Comparison of ENCODE assay signal across 2 cellular contexts in the genomic region with DNA sequence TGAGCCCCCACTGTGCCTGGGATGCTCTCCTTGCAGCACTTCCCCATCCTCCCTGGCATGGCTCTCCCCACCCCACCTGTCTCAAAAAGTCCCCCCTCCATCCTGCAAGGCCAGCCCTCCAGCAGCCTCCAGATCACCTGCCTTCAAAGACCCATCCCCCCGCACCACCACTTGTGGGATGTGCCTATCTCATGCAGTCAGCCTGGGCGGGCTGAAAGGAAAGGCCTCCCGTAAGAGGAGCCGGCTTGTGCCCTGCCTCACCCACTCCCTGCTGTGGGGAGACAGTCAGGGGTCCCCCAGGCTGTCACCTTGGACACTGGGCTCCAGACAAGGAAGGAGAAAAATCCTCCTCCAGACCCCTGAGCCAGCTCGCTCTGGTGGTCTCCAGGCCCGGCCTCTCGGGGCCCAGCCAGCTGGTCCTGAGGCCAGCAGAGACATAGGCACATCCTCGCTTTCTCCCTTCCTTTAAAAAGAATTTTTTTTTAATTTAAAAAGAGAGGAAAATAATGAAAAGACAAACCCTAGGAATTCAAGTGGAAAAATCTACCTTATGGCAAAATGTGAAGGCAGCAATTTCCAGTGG.
TF ChIP-seq lines count a peak whose summit lies in the region.

No MANE protein-coding gene starts in this region.

TF ChIP-seq in H1, 55 proteins besides CTCF, POLR2A, EP300 and RAD21 (continued from another document):
- TF ChIP-seq BCL11A (IDR thresholded peaks at IDR 0.05; ENCODE audit: low read depth in 2 of 2, low read length in 2 of 2), result no peak
- TF ChIP-seq, protein P1, sequence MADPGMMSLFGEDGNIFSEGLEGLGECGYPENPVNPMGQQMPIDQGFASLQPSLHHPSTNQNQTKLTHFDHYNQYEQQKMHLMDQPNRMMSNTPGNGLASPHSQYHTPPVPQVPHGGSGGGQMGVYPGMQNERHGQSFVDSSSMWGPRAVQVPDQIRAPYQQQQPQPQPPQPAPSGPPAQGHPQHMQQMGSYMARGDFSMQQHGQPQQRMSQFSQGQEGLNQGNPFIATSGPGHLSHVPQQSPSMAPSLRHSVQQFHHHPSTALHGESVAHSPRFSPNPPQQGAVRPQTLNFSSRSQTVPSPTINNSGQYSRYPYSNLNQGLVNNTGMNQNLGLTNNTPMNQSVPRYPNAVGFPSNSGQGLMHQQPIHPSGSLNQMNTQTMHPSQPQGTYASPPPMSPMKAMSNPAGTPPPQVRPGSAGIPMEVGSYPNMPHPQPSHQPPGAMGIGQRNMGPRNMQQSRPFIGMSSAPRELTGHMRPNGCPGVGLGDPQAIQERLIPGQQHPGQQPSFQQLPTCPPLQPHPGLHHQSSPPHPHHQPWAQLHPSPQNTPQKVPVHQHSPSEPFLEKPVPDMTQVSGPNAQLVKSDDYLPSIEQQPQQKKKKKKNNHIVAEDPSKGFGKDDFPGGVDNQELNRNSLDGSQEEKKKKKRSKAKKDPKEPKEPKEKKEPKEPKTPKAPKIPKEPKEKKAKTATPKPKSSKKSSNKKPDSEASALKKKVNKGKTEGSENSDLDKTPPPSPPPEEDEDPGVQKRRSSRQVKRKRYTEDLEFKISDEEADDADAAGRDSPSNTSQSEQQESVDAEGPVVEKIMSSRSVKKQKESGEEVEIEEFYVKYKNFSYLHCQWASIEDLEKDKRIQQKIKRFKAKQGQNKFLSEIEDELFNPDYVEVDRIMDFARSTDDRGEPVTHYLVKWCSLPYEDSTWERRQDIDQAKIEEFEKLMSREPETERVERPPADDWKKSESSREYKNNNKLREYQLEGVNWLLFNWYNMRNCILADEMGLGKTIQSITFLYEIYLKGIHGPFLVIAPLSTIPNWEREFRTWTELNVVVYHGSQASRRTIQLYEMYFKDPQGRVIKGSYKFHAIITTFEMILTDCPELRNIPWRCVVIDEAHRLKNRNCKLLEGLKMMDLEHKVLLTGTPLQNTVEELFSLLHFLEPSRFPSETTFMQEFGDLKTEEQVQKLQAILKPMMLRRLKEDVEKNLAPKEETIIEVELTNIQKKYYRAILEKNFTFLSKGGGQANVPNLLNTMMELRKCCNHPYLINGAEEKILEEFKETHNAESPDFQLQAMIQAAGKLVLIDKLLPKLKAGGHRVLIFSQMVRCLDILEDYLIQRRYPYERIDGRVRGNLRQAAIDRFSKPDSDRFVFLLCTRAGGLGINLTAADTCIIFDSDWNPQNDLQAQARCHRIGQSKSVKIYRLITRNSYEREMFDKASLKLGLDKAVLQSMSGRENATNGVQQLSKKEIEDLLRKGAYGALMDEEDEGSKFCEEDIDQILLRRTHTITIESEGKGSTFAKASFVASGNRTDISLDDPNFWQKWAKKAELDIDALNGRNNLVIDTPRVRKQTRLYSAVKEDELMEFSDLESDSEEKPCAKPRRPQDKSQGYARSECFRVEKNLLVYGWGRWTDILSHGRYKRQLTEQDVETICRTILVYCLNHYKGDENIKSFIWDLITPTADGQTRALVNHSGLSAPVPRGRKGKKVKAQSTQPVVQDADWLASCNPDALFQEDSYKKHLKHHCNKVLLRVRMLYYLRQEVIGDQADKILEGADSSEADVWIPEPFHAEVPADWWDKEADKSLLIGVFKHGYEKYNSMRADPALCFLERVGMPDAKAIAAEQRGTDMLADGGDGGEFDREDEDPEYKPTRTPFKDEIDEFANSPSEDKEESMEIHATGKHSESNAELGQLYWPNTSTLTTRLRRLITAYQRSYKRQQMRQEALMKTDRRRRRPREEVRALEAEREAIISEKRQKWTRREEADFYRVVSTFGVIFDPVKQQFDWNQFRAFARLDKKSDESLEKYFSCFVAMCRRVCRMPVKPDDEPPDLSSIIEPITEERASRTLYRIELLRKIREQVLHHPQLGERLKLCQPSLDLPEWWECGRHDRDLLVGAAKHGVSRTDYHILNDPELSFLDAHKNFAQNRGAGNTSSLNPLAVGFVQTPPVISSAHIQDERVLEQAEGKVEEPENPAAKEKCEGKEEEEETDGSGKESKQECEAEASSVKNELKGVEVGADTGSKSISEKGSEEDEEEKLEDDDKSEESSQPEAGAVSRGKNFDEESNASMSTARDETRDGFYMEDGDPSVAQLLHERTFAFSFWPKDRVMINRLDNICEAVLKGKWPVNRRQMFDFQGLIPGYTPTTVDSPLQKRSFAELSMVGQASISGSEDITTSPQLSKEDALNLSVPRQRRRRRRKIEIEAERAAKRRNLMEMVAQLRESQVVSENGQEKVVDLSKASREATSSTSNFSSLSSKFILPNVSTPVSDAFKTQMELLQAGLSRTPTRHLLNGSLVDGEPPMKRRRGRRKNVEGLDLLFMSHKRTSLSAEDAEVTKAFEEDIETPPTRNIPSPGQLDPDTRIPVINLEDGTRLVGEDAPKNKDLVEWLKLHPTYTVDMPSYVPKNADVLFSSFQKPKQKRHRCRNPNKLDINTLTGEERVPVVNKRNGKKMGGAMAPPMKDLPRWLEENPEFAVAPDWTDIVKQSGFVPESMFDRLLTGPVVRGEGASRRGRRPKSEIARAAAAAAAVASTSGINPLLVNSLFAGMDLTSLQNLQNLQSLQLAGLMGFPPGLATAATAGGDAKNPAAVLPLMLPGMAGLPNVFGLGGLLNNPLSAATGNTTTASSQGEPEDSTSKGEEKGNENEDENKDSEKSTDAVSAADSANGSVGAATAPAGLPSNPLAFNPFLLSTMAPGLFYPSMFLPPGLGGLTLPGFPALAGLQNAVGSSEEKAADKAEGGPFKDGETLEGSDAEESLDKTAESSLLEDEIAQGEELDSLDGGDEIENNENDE (IDR thresholded peaks at IDR 0.05; ENCODE audit: insufficient replicate concordance, low read length), result no peak
- no peak for TF ChIP-seq CHD2 (IDR thresholded peaks at IDR 0.05; ENCODE audit: low read length)
- no peak for TF ChIP-seq RBBP5 (IDR thresholded peaks at IDR 0.05; ENCODE audit: borderline replicate concordance, low read depth, low read length)
- TF ChIP-seq SP1 (IDR thresholded peaks at IDR 0.05; ENCODE audit: low read depth, low read length), result no peak
- TF ChIP-seq TAF1 (IDR thresholded peaks at IDR 0.05; ENCODE audit: low read depth, low read length), result no peak
- TF ChIP-seq SIN3A (conservative IDR thresholded peaks at IDR 0.05 in 1 of 2, IDR thresholded peaks at IDR 0.05 in 1 of 2; ENCODE audit: low read depth in 1 of 2, low read length in 2 of 2), result no peak
- TF ChIP-seq YY1 (IDR thresholded peaks at IDR 0.05; ENCODE audit: low read depth, low read length), result no peak
- TF ChIP-seq, protein P2, sequence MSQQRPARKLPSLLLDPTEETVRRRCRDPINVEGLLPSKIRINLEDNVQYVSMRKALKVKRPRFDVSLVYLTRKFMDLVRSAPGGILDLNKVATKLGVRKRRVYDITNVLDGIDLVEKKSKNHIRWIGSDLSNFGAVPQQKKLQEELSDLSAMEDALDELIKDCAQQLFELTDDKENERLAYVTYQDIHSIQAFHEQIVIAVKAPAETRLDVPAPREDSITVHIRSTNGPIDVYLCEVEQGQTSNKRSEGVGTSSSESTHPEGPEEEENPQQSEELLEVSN (IDR thresholded peaks at IDR 0.05), result no peak
- TF ChIP-seq POLR2AphosphoS5 (IDR thresholded peaks at IDR 0.05; ENCODE audit: low read depth, low read length), result no peak
- TF ChIP-seq JUN (IDR thresholded peaks at IDR 0.05; ENCODE audit: low read depth, low read length), result no peak
- no peak for TF ChIP-seq KDM5A (IDR thresholded peaks at IDR 0.05; ENCODE audit: low read length)
TF ChIP-seq in H1: peak in this region for 0.

TF ChIP-seq in HEK293T, 16 proteins besides CTCF, POLR2A, EP300 and RAD21 (continued from another document):
- TF ChIP-seq, protein P3, sequence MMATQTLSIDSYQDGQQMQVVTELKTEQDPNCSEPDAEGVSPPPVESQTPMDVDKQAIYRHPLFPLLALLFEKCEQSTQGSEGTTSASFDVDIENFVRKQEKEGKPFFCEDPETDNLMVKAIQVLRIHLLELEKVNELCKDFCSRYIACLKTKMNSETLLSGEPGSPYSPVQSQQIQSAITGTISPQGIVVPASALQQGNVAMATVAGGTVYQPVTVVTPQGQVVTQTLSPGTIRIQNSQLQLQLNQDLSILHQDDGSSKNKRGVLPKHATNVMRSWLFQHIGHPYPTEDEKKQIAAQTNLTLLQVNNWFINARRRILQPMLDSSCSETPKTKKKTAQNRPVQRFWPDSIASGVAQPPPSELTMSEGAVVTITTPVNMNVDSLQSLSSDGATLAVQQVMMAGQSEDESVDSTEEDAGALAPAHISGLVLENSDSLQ (IDR thresholded peaks at IDR 0.05), result no peak
- no peak for TF ChIP-seq HDGF (IDR thresholded peaks at IDR 0.05; ENCODE audit: borderline replicate concordance)
- TF ChIP-seq ZNF384 (IDR thresholded peaks at IDR 0.05), result no peak
- TF ChIP-seq LEF1 (IDR thresholded peaks at IDR 0.05; ENCODE audit: borderline replicate concordance), result no peak
- TF ChIP-seq FOXK2 (IDR thresholded peaks at IDR 0.05), result no peak
- TF ChIP-seq SUZ12 (IDR thresholded peaks at IDR 0.05), result no peak
- TF ChIP-seq BHLHE40 (IDR thresholded peaks at IDR 0.05; ENCODE audit: borderline replicate concordance), result no peak
